Comparison of ENCODE assay signal across 14 cellular contexts in the genomic region with DNA sequence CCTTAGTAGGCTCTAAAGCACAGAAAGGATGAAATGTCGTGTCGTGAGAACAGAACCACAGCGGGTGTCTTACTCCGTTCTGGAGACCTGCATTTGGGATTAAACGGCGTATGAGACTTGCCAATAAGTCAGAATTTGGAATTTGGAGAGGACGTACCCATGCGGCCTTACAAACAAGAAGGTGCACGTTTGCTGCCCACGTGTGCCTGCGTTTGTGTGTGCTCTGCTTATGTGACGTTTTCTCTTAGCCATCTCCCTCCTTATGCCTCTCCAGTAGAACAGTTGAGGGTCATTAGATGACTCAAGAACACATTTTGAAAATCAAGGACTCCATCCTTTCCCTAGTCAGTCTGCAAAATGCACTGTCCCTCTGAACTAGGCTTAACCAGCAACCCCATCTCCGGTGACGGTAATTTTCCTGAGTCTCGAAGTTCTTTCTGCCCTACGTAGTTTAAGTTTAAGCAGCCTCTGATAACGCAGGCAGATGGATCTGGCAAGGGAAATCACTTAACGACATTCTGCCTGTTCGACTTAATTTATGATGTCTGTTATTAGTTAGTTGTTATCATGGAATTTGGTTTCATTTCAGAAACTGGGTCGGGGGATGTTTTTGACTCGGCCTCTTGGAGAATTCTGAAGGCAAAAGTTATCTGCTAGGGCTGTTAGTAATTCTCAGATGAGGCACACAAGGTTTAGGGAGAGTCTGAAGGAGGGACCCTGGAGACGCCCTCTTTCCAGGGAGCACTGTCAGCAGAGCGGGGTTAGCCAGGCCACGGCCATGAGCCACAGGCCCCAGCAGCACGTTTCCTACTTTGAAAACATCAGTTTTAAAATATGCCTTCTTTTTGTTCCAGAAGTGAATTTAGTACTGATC.
DNase-seq lines count a peak whose midpoint lies in the region; ATAC-seq and TF ChIP-seq lines count a peak whose summit lies in the region.
"Had no signal": no experiment of that assay in that cellular context is flagged by ENCODE, and none has a peak within 500 bp of the region (broad histone marks: within the 10 kb centered on the region; RNA-seq: fewer than 3 reads in every experiment).

No MANE protein-coding gene starts in this region.

- H3K4me2 ChIP-seq in mammary epithelial cell (ENCODE audit: insufficient read depth, low read depth, low read length): no peak overlapping the region
- H3K4me2 ChIP-seq in osteoblast (ENCODE audit: insufficient read depth, low read length): no peak overlapping the region

- H2AFZ ChIP-seq in mammary epithelial cell (ENCODE audit: low read depth, low read length): no peak overlapping the region
- H2AFZ ChIP-seq in osteoblast (ENCODE audit: low read length): no peak overlapping the region

- no peaks in the 10 kb centered on the region for H3K9me3 ChIP-seq in breast epithelium
- no peaks in the 10 kb centered on the region for H3K9me3 ChIP-seq in mammary epithelial cell (replicated peaks; ENCODE audit: insufficient read depth, low read length)
- no peaks in the 10 kb centered on the region for H3K9me3 ChIP-seq in osteoblast (ENCODE audit: low read depth, low read length)
- H3K9me3 ChIP-seq in aorta (ENCODE audit: control insufficient read depth, low read length): no peaks in the 10 kb centered on the region

- intact Hi-C loops in breast epithelium (cut with DNase I; ENCODE audit: low total_unique reads): no loop called here
- intact Hi-C loops in mammary epithelial cell (cut with micrococcal nuclease): no loop called here
- intact Hi-C loops in aorta (cut with DNase I): no loop called here

- H3K27me3 ChIP-seq in breast epithelium: no peaks in the 10 kb centered on the region
- no peaks in the 10 kb centered on the region for H3K27me3 ChIP-seq in mammary epithelial cell (ENCODE audit: insufficient read depth, low read length)
- no peaks in the 10 kb centered on the region for H3K27me3 ChIP-seq in osteoblast (ENCODE audit: insufficient read depth, low read length)
- H3K27me3 ChIP-seq in aorta (ENCODE audit: control insufficient read depth in 1 of 2, insufficient read depth in 2 of 2, low read length in 1 of 2): no peaks in the 10 kb centered on the region

- H3K4me3 ChIP-seq in breast epithelium (peak overlapping the region in 1 of 3 donors; percentile 19), mammary epithelial cell (replicated peaks in 1 of 3; ENCODE audit: insufficient read depth in 1 of 3, low read depth in 2 of 3, low read length in 3 of 3) (no peak overlapping the region), fibroblast of villous mesenchyme (ENCODE audit: low read depth, low read length) (no peak overlapping the region), osteoblast (ENCODE audit: insufficient read depth, low read length) (no peak overlapping the region), aorta (ENCODE audit: low read length in 2 of 2) (peak overlapping the region in 1 of 2 donors; percentile 6)

- H3K79me2 ChIP-seq in mammary epithelial cell (ENCODE audit: insufficient read depth, low read length) (peaks cover 19% of the 10 kb centered on the region), osteoblast (ENCODE audit: insufficient read depth, low read length) (peaks cover 41% of the 10 kb centered on the region)

- TF ChIP-seq CTCF in breast epithelium (IDR thresholded peaks at IDR 0.05) (no peak), mammary epithelial cell (conservative IDR thresholded peaks at IDR 0.05 in 1 of 2, IDR thresholded peaks at IDR 0.05 in 1 of 2; ENCODE audit: extremely low read depth in 1 of 2, insufficient read depth in 1 of 2, low read depth in 1 of 2, low read length in 2 of 2) (no peak), fibroblast of villous mesenchyme (IDR thresholded peaks at IDR 0.05; ENCODE audit: insufficient read depth, low read depth, low read length) (no peak), osteoblast (IDR thresholded peaks at IDR 0.05; ENCODE audit: extremely low read depth, low read depth, low read length) (no peak)

- H3K36me3 ChIP-seq in breast epithelium (no peaks in the 10 kb centered on the region), mammary epithelial cell (ENCODE audit: insufficient read depth, low read length) (peaks cover 28% of the 10 kb centered on the region), osteoblast (ENCODE audit: insufficient read depth, low read length) (peaks cover 79% of the 10 kb centered on the region), aorta (ENCODE audit: control insufficient read depth in 1 of 2, insufficient read depth in 2 of 2, low read length in 1 of 2) (peaks cover 5 to 6% of the 10 kb centered on the region in 2 donors)

- CTCF ChIA-PET in mammary epithelial cell (lab: Charles Lee; ENCODE audit: low non-redundant PET): no interaction called here

- dilution Hi-C loops in mammary epithelial cell (cut with HindIII; ENCODE audit: low sequenced_read_pairs): loop anchor here (5.0 kb wide), 1 partner anchor 82 kb away; no protein-coding TSS in a partner anchor

- H3K27ac ChIP-seq in breast epithelium (peak overlapping the region; percentile 49 to 74), mammary epithelial cell (ENCODE audit: insufficient read depth, low read depth, low read length) (no peak overlapping the region), osteoblast (ENCODE audit: low read depth, low read length) (peak overlapping the region; percentile 54), aorta (ENCODE audit: low read depth in 1 of 2, low read length in 2 of 2) (peak overlapping the region in 1 of 2 donors; percentile 22)

- no peak for DNase-seq in breast epithelium (ENCODE audit: low spot score in 2 of 2)
- DNase-seq in mammary epithelial cell: no peak
- DNase-seq in fibroblast of villous mesenchyme (ENCODE audit: low read depth): peak; percentile 79
- no peak for DNase-seq in osteoblast (ENCODE audit: insufficient read length, low spot score, missing footprints)
- DNase-seq in aorta: no peak
- DNase-seq in NCI-H2227 treated with DMSO at 0.1 percent for 48 hours (lab: John Stamatoyannopoulos, UW): no peak
- DNase-seq in SW480 (ENCODE audit: low spot score): no peak
- DNase-seq: activated CD4-positive, alpha-beta memory T cell treated with anti-CD3 and anti-CD28 coated beads, Interleukin-2, amount 10 ng/mL, durations not matched to agents 7 days and 5 days; activated naive CD4-positive, alpha-beta T cell treated with anti-CD3 and anti-CD28 coated beads, Interleukin-2, amount 10 ng/mL, durations not matched to agents 7 days and 5 days; DMS79 treated with DMSO at 0.1 percent for 48 hours; NCI-H446; trophoblast cell had no signal

- no peak overlapping the region for H3K9ac ChIP-seq in mammary epithelial cell (ENCODE audit: insufficient read depth, low read length)

- ATAC-seq in aorta (ENCODE audit: low FRiP score): peak; percentile 73
- no peak for ATAC-seq in HG03571 (IDR thresholded peaks at IDR 0.05; ENCODE audit: unreplicated experiment)
- ATAC-seq: Panc1 had no signal

- in situ Hi-C loops in mammary epithelial cell (cut with MboI; ENCODE audit: low sequenced_read_pairs in 2 of 2): loop anchor here (25.0 kb wide), 1 partner anchor 602 kb away; no protein-coding TSS in a partner anchor

- no peaks in the 10 kb centered on the region for H3K4me1 ChIP-seq in breast epithelium
- peaks cover 20% of the 10 kb centered on the region for H3K4me1 ChIP-seq in mammary epithelial cell (ENCODE audit: insufficient read depth, low read length)
- H3K4me1 ChIP-seq in osteoblast (ENCODE audit: insufficient read depth, low read length): peaks cover 47% of the 10 kb centered on the region
- no peaks in the 10 kb centered on the region for H3K4me1 ChIP-seq in aorta (ENCODE audit: control insufficient read depth in 1 of 2, insufficient read depth in 2 of 2, low read length in 2 of 2)

- H4K20me1 ChIP-seq in mammary epithelial cell (ENCODE audit: insufficient read depth, low read length) (no peaks in the 10 kb centered on the region), osteoblast (ENCODE audit: insufficient read depth, low read length) (peaks cover 6% of the 10 kb centered on the region)

- TF ChIP-seq POLR2A in breast epithelium (IDR thresholded peaks at IDR 0.05): no peak

- WGBS in mammary epithelial cell (ENCODE audit: low coverage, missing lambda C conversion rate): 79% methylated on average over 22 of the region's 25 CpGs
- WGBS in aorta, 2 donors: 44% methylated on average over 25 of the region's 25 CpGs

- no TSS peak for BruUV-seq in mammary epithelial cell (replicated peaks; lab: Mats Ljungman, UMichigan)
